In genomic region chr2:26558271-26559043, GRCh38 we compare ENCODE assay signal across 15 cellular contexts.
A peak's percentile ranks its signal among the peaks of the same experiment; 100 is the strongest.
DNase-seq lines count a peak whose midpoint lies in the region; ATAC-seq and TF ChIP-seq lines count a peak whose summit lies in the region.
"Had no signal": no experiment of that assay in that cellular context is flagged by ENCODE, and none has a peak within 500 bp of the region (broad histone marks: within the 10 kb centered on the region; RNA-seq: fewer than 3 reads in every experiment).

No MANE protein-coding gene starts in this region.

- no peak for TF ChIP-seq CTCF in heart right ventricle (IDR thresholded peaks at IDR 0.05)

- no peak overlapping the region for H3K4me3 ChIP-seq in heart right ventricle
- H3K4me3 ChIP-seq: prostate gland had no signal

- no peaks in the 10 kb centered on the region for H3K9me3 ChIP-seq in heart right ventricle
- H3K9me3 ChIP-seq: prostate gland had no signal

- ATAC-seq in Right ventricle myocardium superior (ENCODE audit: poor library complexity): no peak
- ATAC-seq in heart right ventricle: no peak
- ATAC-seq in GM19463 (IDR thresholded peaks at IDR 0.05; ENCODE audit: unreplicated experiment): no peak
- ATAC-seq in GM18870 (IDR thresholded peaks at IDR 0.05; ENCODE audit: unreplicated experiment): no peak
- ATAC-seq: left colon, T-helper 17 cell had no signal

- no peak overlapping the region for H3K27ac Mint-ChIP-seq in activated CD4-positive, alpha-beta T cell treated with anti-CD3 and anti-CD28 coated beads, Interleukin-2, amount 10 ng/mL, durations not matched to agents 7 days and 5 days
- H3K27ac Mint-ChIP-seq: T-helper 17 cell had no signal

- no peaks in the 10 kb centered on the region for H3K9me3 Mint-ChIP-seq in activated CD4-positive, alpha-beta T cell treated with anti-CD3 and anti-CD28 coated beads, Interleukin-2, amount 10 ng/mL, durations not matched to agents 7 days and 5 days

- intact Hi-C loops in Right ventricle myocardium superior (cut with DNase I) (no loop called here), heart right ventricle (cut with DNase I) (no loop called here)

- H3K4me1 Mint-ChIP-seq in activated CD4-positive, alpha-beta T cell treated with anti-CD3 and anti-CD28 coated beads, Interleukin-2, amount 10 ng/mL, durations not matched to agents 7 days and 5 days: peaks cover 6% of the 10 kb centered on the region

- peaks cover 0 to 79% (median 62%) of the 10 kb centered on the region in 7 donors for H3K27me3 ChIP-seq in heart right ventricle

- WGBS in heart right ventricle, 2 donors: 21 to 22% methylated on average over 27 of the region's 27 CpGs

- H3K36me3 ChIP-seq in heart right ventricle: no peaks in the 10 kb centered on the region
- H3K36me3 ChIP-seq: prostate gland had no signal

- no peaks in the 10 kb centered on the region for H3K36me3 Mint-ChIP-seq in activated CD4-positive, alpha-beta T cell treated with anti-CD3 and anti-CD28 coated beads, Interleukin-2, amount 10 ng/mL, durations not matched to agents 7 days and 5 days (ENCODE audit: low read depth)

- H3K4me1 ChIP-seq in heart right ventricle: peaks cover 9 to 15% (median 13%) of the 10 kb centered on the region in 9 donors

- CTCF ChIA-PET in activated CD4-positive, alpha-beta T cell treated with anti-CD3 and anti-CD28 coated beads, Interleukin-2, amount 10 ng/mL, durations not matched to agents 7 days and 5 days (lab: Charles Lee): interaction anchor here (1.9 kb wide), 1 partner anchor 19 kb away, joined by 9 read pairs; no protein-coding TSS in a partner anchor

- DNase-seq in Right ventricle myocardium superior (peak; percentile 28), heart right ventricle (no peak), amniotic epithelial cell (ENCODE audit: low read depth) (peak; percentile 17), kidney glomerular epithelial cell (lab: John Stamatoyannopoulos, UW) (peak; percentile 5)
- no peak for DNase-seq in NK-92 treated with Interleukin-12 subunit alpha and Interleukin-12 subunit beta, amount 100 ng/mL, for 24 hours (lab: John Stamatoyannopoulos, UW)
- no peak for DNase-seq in activated CD4-positive, alpha-beta T cell treated with anti-CD3 and anti-CD28 coated beads, Interleukin-2, amount 10 ng/mL, durations not matched to agents 7 days and 5 days
- DNase-seq: activated CD4-positive, CD25-positive, alpha-beta regulatory T cell treated with anti-CD3 and anti-CD28 coated beads, Interleukin-2, amount 50 U/mL, for 72 hours; Calu3; erythroblast; left colon; NCI-H2171; T-helper 17 cell had no signal

- no peak overlapping the region for H3K4me3 Mint-ChIP-seq in activated CD4-positive, alpha-beta T cell treated with anti-CD3 and anti-CD28 coated beads, Interleukin-2, amount 10 ng/mL, durations not matched to agents 7 days and 5 days
- H3K4me3 Mint-ChIP-seq: T-helper 17 cell had no signal

- POLR2A ChIA-PET in activated CD4-positive, alpha-beta T cell treated with anti-CD3 and anti-CD28 coated beads, Interleukin-2, amount 10 ng/mL, durations not matched to agents 7 days and 5 days (lab: Charles Lee): no interaction called here

- no peak overlapping the region for H3K27ac ChIP-seq in heart right ventricle
- H3K27ac ChIP-seq: prostate gland had no signal

- peaks cover 51% of the 10 kb centered on the region for H3K27me3 Mint-ChIP-seq in activated CD4-positive, alpha-beta T cell treated with anti-CD3 and anti-CD28 coated beads, Interleukin-2, amount 10 ng/mL, durations not matched to agents 7 days and 5 days

Comparison
In these comparisons a context has a peak if more than half of its experiments do, and no peak if none do; other contexts are left out.
1. DNase-seq: peak in Right ventricle myocardium superior (single experiment), amniotic epithelial cell (single experiment) and kidney glomerular epithelial cell (single experiment); none in heart right ventricle (0 of 2), NK-92 treated with Interleukin-12 subunit alpha and Interleukin-12 subunit beta, amount 100 ng/mL, for 24 hours (single experiment) and activated CD4-positive, alpha-beta T cell treated with anti-CD3 and anti-CD28 coated beads, Interleukin-2, amount 10 ng/mL, durations not matched to agents 7 days and 5 days (single experiment).